Comparison of ENCODE assay signal across 1 cellular context in the genomic region with DNA sequence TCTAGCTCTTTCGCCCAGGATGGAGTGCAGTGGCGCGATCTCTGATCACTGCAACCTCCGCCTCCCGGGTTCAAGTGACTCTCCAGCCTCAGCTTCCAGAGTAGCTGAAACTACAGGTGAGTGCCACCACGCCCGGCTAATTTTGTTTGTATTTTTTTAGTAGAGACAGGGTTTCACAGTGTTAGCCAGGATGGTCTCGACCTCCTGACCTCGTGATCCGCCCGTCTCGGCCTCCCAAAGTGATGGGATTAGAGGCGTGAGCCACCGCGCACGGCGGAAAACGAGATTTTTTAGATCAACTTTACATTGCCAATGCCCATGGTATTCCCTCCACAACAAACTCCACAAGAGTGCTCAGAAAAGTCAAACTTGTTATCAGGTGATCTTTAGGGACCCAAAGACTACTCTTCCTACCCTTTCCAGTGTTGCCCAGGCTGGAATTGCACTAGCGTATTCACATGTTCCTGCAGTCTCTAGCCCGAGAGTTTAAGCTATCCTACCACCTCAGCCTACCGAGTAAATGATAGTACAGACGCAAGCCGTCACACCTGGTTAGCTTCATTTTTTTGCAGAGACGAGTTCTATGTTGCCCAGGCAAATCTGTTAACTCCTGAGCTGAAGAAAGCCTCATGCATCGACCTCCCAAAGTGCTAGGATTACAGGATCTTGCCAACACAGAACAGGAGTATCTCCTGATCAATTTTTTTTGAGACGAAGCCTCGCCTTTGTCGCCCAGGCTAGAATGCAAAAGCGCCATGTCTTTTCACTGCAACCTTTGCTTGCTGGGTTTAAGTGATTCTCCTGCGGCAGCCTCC.
TF ChIP-seq lines count a peak whose summit lies in the region.

No MANE protein-coding gene starts in this region.

TF ChIP-seq in K562, 482 proteins besides CTCF, POLR2A, EP300 and RAD21 (continued from another document and continues in another):
- TF ChIP-seq, protein P1, sequence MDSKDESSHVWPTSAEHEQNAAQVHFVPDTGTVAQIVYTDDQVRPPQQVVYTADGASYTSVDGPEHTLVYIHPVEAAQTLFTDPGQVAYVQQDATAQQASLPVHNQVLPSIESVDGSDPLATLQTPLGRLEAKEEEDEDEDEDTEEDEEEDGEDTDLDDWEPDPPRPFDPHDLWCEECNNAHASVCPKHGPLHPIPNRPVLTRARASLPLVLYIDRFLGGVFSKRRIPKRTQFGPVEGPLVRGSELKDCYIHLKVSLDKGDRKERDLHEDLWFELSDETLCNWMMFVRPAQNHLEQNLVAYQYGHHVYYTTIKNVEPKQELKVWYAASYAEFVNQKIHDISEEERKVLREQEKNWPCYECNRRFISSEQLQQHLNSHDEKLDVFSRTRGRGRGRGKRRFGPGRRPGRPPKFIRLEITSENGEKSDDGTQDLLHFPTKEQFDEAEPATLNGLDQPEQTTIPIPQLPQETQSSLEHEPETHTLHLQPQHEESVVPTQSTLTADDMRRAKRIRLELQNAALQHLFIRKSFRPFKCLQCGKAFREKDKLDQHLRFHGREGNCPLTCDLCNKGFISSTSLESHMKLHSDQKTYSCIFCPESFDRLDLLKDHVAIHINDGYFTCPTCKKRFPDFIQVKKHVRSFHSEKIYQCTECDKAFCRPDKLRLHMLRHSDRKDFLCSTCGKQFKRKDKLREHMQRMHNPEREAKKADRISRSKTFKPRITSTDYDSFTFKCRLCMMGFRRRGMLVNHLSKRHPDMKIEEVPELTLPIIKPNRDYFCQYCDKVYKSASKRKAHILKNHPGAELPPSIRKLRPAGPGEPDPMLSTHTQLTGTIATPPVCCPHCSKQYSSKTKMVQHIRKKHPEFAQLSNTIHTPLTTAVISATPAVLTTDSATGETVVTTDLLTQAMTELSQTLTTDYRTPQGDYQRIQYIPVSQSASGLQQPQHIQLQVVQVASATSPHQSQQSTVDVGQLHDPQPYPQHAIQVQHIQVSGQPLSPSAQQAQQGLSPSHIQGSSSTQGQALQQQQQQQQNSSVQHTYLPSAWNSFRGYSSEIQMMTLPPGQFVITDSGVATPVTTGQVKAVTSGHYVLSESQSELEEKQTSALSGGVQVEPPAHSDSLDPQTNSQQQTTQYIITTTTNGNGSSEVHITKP (IDR thresholded peaks at IDR 0.05; ENCODE audit: partially characterized antibody) = no peak
- TF ChIP-seq ZNF354B (CRISPR knock-in tag; IDR thresholded peaks at IDR 0.05) = no peak
- TF ChIP-seq ZNF561 (CRISPR knock-in tag; conservative IDR thresholded peaks at IDR 0.05) = no peak
- TF ChIP-seq MBD1 (CRISPR knock-in tag; IDR thresholded peaks at IDR 0.05) = no peak
- peak; percentile 57 for TF ChIP-seq ATF6 (CRISPR knock-in tag; IDR thresholded peaks at IDR 0.05)
- peak; percentile 91; the same call in 1 of the 2 replicates for TF ChIP-seq ZBED1 (IDR thresholded peaks at IDR 0.05)
- TF ChIP-seq NFIC (IDR thresholded peaks at IDR 0.05) = no peak
- TF ChIP-seq KDM4B (IDR thresholded peaks at IDR 0.05; ENCODE audit: borderline replicate concordance in 2 of 2, low read depth in 1 of 2) = no peak
- TF ChIP-seq ZNF507 (tag; conservative IDR thresholded peaks at IDR 0.05) = no peak
- TF ChIP-seq ZNF778 (CRISPR knock-in tag; IDR thresholded peaks at IDR 0.05) = no peak
- no peak for TF ChIP-seq ETV1 (tag; conservative IDR thresholded peaks at IDR 0.05; ENCODE audit: low read depth)
- no peak for TF ChIP-seq ZNF41 (CRISPR knock-in tag; conservative IDR thresholded peaks at IDR 0.05)
- no peak for TF ChIP-seq ZNF584 (CRISPR knock-in tag; IDR thresholded peaks at IDR 0.05; ENCODE audit: low read depth)
- TF ChIP-seq NR2C2 (CRISPR knock-in tag; IDR thresholded peaks at IDR 0.05) = peak; percentile 86
- peak; percentile 40; the same call in 1 of the 2 replicates for TF ChIP-seq NR2C2 (tag; IDR thresholded peaks at IDR 0.05)
- TF ChIP-seq, protein P2, sequence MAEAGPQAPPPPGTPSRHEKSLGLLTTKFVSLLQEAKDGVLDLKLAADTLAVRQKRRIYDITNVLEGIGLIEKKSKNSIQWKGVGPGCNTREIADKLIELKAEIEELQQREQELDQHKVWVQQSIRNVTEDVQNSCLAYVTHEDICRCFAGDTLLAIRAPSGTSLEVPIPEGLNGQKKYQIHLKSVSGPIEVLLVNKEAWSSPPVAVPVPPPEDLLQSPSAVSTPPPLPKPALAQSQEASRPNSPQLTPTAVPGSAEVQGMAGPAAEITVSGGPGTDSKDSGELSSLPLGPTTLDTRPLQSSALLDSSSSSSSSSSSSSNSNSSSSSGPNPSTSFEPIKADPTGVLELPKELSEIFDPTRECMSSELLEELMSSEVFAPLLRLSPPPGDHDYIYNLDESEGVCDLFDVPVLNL (CRISPR knock-in tag; IDR thresholded peaks at IDR 0.05; ENCODE audit: low read depth) = peak; percentile 75; the same call in 1 of the 2 replicates
- TF ChIP-seq CGGBP1 (CRISPR knock-in tag; IDR thresholded peaks at IDR 0.05) = peak; percentile 97
- TF ChIP-seq ZNF444 (CRISPR knock-in tag; IDR thresholded peaks at IDR 0.05) = no peak; the same call in 1 of the 2 replicates
- no peak for TF ChIP-seq ZNF184 (CRISPR knock-in tag; IDR thresholded peaks at IDR 0.05)
- no peak for TF ChIP-seq SMARCA5 (IDR thresholded peaks at IDR 0.05)
- peak; percentile 19 for TF ChIP-seq ZBTB5 (IDR thresholded peaks at IDR 0.05)
- no peak for TF ChIP-seq ZNF140 (CRISPR knock-in tag; IDR thresholded peaks at IDR 0.05)
- TF ChIP-seq NKRF (IDR thresholded peaks at IDR 0.05; ENCODE audit: borderline replicate concordance) = no peak
- peak; percentile 54; the same call in 1 of the 2 replicates for TF ChIP-seq CBFB (CRISPR knock-in tag; IDR thresholded peaks at IDR 0.05)
- no peak for TF ChIP-seq CUX1 (CRISPR knock-in tag; IDR thresholded peaks at IDR 0.05)
- TF ChIP-seq ZNF253 (CRISPR knock-in tag; conservative IDR thresholded peaks at IDR 0.05) = peak; percentile 64; the same call in 1 of the 2 replicates
- 0 out of 2 replicates have a peak, but pooled peaks have one; percentile 5 for TF ChIP-seq ZNF311 (CRISPR knock-in tag; IDR thresholded peaks at IDR 0.05)
- TF ChIP-seq, protein P3, sequence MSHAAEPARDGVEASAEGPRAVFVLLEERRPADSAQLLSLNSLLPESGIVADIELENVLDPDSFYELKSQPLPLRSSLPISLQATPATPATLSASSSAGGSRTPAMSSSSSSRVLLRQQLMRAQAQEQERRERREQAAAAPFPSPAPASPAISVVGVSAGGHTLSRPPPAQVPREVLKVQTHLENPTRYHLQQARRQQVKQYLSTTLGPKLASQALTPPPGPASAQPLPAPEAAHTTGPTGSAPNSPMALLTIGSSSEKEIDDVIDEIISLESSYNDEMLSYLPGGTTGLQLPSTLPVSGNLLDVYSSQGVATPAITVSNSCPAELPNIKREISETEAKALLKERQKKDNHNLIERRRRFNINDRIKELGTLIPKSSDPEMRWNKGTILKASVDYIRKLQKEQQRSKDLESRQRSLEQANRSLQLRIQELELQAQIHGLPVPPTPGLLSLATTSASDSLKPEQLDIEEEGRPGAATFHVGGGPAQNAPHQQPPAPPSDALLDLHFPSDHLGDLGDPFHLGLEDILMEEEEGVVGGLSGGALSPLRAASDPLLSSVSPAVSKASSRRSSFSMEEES (CRISPR knock-in tag; IDR thresholded peaks at IDR 0.05) = peak; percentile 31
